ENCODE assay signal across 22 cellular contexts in the genomic region with DNA sequence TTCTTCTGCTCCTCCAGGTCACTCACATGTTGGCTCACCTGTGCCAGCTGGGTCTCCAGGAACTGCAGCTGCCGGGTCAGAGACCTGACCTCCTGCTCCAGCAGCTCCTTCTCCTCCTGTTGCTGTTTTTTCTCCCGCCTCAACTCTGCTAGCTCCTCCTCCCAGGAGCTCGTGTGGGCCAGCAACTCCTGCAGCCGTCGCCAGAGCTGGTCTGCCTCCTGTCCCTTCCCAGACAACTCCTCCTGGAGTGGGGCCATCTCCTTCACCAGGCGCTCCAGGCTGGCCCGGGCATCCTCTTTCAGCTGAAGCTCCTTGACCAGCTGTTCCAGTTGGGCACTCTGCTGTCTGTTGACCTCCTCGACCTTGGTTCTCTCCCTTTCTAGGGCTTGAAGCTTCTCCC. TPM values are rescaled to one million over a fixed set of nuclear protein-coding genes. Genes with fewer than 3 reads are reported as not detected.
DNase-seq lines count a peak whose midpoint lies in the region; ATAC-seq and TF ChIP-seq lines count a peak whose summit lies in the region.
"Had no signal": no experiment of that assay in that cellular context is flagged by ENCODE, and none has a peak within 500 bp of the region (broad histone marks: within the 10 kb centered on the region; RNA-seq: fewer than 3 reads in every experiment).

No MANE protein-coding gene starts in this region.

- DNase-seq in T-helper 1 cell (no peak), Caco-2 (no peak), left ventricle myocardium inferior (no peak), NCI-H2171 (lab: John Stamatoyannopoulos, UW) (no peak)
- no peak for DNase-seq in stimulated activated CD8-positive, alpha-beta memory T cell treated with anti-CD3 and anti-CD28 coated beads, Interleukin-4, amount 100 ng/mL, for 48 hours
- DNase-seq: 8988T; cerebellar nuclear complex; EL; foreskin melanocyte; mammary epithelial cell; NCI-H1105; NCI-H2081 treated with DMSO at 0.1 percent for 48 hours; NCI-H510A; ovary; SK-N-SH; stimulated activated naive CD4-positive, alpha-beta T cell had no signal

- H3K4me3 Mint-ChIP-seq in T-helper 1 cell treated with Interleukin-12 subunit alpha and Interleukin-12 subunit beta and Interleukin-4 antibody, amounts not matched to agents 30 μg/mL and 1 μg/mL, for 36 hours, result no peak overlapping the region
- H3K4me3 Mint-ChIP-seq in Caco-2 (ENCODE audit: unreplicated experiment), result no peak overlapping the region
- H3K4me3 Mint-ChIP-seq: B cell, type B pancreatic cell had no signal

- H3K4me1 ChIP-seq in Caco-2, result no peaks in the 10 kb centered on the region
- peaks cover 41% of the 10 kb centered on the region for H3K4me1 ChIP-seq in left ventricle myocardium inferior
- peaks cover 36 to 74% (median 38%) of the 10 kb centered on the region in 3 donors for H3K4me1 ChIP-seq in skeletal muscle tissue (ENCODE audit: control insufficient read depth in 3 of 3, insufficient read depth in 3 of 3, low read length in 3 of 3)
- peaks cover 0 to 52% (median 0%) of the 10 kb centered on the region in 3 donors for H3K4me1 ChIP-seq in gastroesophageal sphincter

- no peak for ATAC-seq in gastroesophageal sphincter

- peaks cover 83% of the 10 kb centered on the region for H3K4me1 Mint-ChIP-seq in T-helper 1 cell treated with Interleukin-12 subunit alpha and Interleukin-12 subunit beta and Interleukin-4 antibody, amounts not matched to agents 30 μg/mL and 1 μg/mL, for 36 hours (ENCODE audit: low read depth)
- no peaks in the 10 kb centered on the region for H3K4me1 Mint-ChIP-seq in Caco-2 (ENCODE audit: low read depth, unreplicated experiment)

- H3K9me3 Mint-ChIP-seq in T-helper 1 cell treated with Interleukin-12 subunit alpha and Interleukin-12 subunit beta and Interleukin-4 antibody, amounts not matched to agents 30 μg/mL and 1 μg/mL, for 36 hours, result no peaks in the 10 kb centered on the region
- no peaks in the 10 kb centered on the region for H3K9me3 Mint-ChIP-seq in Caco-2 (ENCODE audit: unreplicated experiment)
- H3K9me3 Mint-ChIP-seq: type B pancreatic cell had no signal

- TF ChIP-seq CTCF in Caco-2 (IDR thresholded peaks at IDR 0.05; ENCODE audit: insufficient read depth in 1 of 2, low read depth in 1 of 2, low read length in 1 of 2, severe bottlenecking in 1 of 2, unreplicated experiment in 1 of 2) (no peak), left ventricle myocardium inferior (IDR thresholded peaks at IDR 0.05; ENCODE audit: borderline replicate concordance) (no peak), gastroesophageal sphincter (IDR thresholded peaks at IDR 0.05) (no peak)

- CTCF ChIA-PET in Caco-2 (lab: Charles Lee), result interaction anchor here (0.5 kb wide), 1 partner anchor 122 kb away, joined by 6 read pairs; no protein-coding TSS in a partner anchor

- TF ChIP-seq EP300 in gastroesophageal sphincter (IDR thresholded peaks at IDR 0.05), result no peak

- TF ChIP-seq POLR2A in gastroesophageal sphincter (IDR thresholded peaks at IDR 0.05), result no peak

- peaks cover 3% of the 10 kb centered on the region; the same call in 1 of the 2 replicates for H3K36me3 ChIP-seq in Caco-2 (ENCODE audit: control insufficient read depth, insufficient read depth, low read length)
- H3K36me3 ChIP-seq in left ventricle myocardium inferior, result peaks cover 100% of the 10 kb centered on the region
- peaks cover 79 to 97% (median 96%) of the 10 kb centered on the region in 3 donors for H3K36me3 ChIP-seq in skeletal muscle tissue (ENCODE audit: control insufficient read depth in 3 of 3, insufficient read depth in 3 of 3, low read length in 3 of 3)
- peaks cover 0 to 98% of the 10 kb centered on the region in 2 donors for H3K36me3 ChIP-seq in gastroesophageal sphincter
- H3K36me3 ChIP-seq: ovary had no signal

- H3K9me3 ChIP-seq in Caco-2 (no peaks in the 10 kb centered on the region), left ventricle myocardium inferior (replicated peaks) (no peaks in the 10 kb centered on the region), skeletal muscle tissue (ENCODE audit: control insufficient read depth in 3 of 3, low read length in 3 of 3) (no peaks in the 10 kb centered on the region), gastroesophageal sphincter (no peaks in the 10 kb centered on the region)
- H3K9me3 ChIP-seq: ovary, SK-N-SH had no signal

- H3K27ac ChIP-seq in left ventricle myocardium inferior (replicated peaks) (peak overlapping the region; percentile 43), skeletal muscle tissue (ENCODE audit: low read depth, low read length) (peak overlapping the region; percentile 27), gastroesophageal sphincter (no peak overlapping the region)
- H3K27ac ChIP-seq: ovary had no signal

- H3K4me3 ChIP-seq in Caco-2 (ENCODE audit: low read depth, low read length) (no peak overlapping the region), left ventricle myocardium inferior (no peak overlapping the region), skeletal muscle tissue (ENCODE audit: low read length in 3 of 3) (no peak overlapping the region), gastroesophageal sphincter (no peak overlapping the region)
- H3K4me3 ChIP-seq: ovary had no signal

- peaks cover 78% of the 10 kb centered on the region for H3K36me3 Mint-ChIP-seq in T-helper 1 cell treated with Interleukin-12 subunit alpha and Interleukin-12 subunit beta and Interleukin-4 antibody, amounts not matched to agents 30 μg/mL and 1 μg/mL, for 36 hours (ENCODE audit: low read depth)
- peaks cover 25% of the 10 kb centered on the region for H3K36me3 Mint-ChIP-seq in Caco-2 (ENCODE audit: insufficient read depth, unreplicated experiment)

- 46 to 65% methylated on average over 6 to 8 of the region's 8 CpGs for WGBS in gastroesophageal sphincter (ENCODE audit: low coverage in 1 of 2), 2 donors

- intact Hi-C loops in Caco-2 (cut with micrococcal nuclease; ENCODE audit: unreplicated experiment) (no loop called here), left ventricle myocardium inferior (cut with micrococcal nuclease) (no loop called here)

- H3K9ac ChIP-seq in skeletal muscle tissue (ENCODE audit: low read depth in 1 of 3, low read length in 3 of 3), result peak overlapping the region in 2 of 3 donors; percentile 47 to 72
- H3K9ac ChIP-seq: SK-N-SH had no signal

- POLR2A ChIA-PET in Caco-2 (lab: Charles Lee), result no interaction called here

- H3K27me3 Mint-ChIP-seq in T-helper 1 cell treated with Interleukin-12 subunit alpha and Interleukin-12 subunit beta and Interleukin-4 antibody, amounts not matched to agents 30 μg/mL and 1 μg/mL, for 36 hours (ENCODE audit: low read depth), result no peaks in the 10 kb centered on the region
- H3K27me3 Mint-ChIP-seq in Caco-2 (ENCODE audit: insufficient read depth, unreplicated experiment), result no peaks in the 10 kb centered on the region
- H3K27me3 Mint-ChIP-seq: B cell, type B pancreatic cell had no signal

- H3K27ac Mint-ChIP-seq in T-helper 1 cell treated with Interleukin-12 subunit alpha and Interleukin-12 subunit beta and Interleukin-4 antibody, amounts not matched to agents 30 μg/mL and 1 μg/mL, for 36 hours, result peak overlapping the region; percentile 65
- peak overlapping the region; percentile 53 for H3K27ac Mint-ChIP-seq in Caco-2 (ENCODE audit: unreplicated experiment)
- H3K27ac Mint-ChIP-seq: B cell, type B pancreatic cell had no signal

- BruUV-seq in Caco-2 (replicated peaks; lab: Mats Ljungman, UMichigan), result no TSS peak

- H3K27me3 ChIP-seq in Caco-2 (replicated peaks; ENCODE audit: control insufficient read depth, insufficient read depth, low read length), result no peaks in the 10 kb centered on the region
- no peaks in the 10 kb centered on the region for H3K27me3 ChIP-seq in left ventricle myocardium inferior (ENCODE audit: low read depth)
- no peaks in the 10 kb centered on the region for H3K27me3 ChIP-seq in skeletal muscle tissue (ENCODE audit: control insufficient read depth in 3 of 3, insufficient read depth in 3 of 3, low read length in 3 of 3)
- no peaks in the 10 kb centered on the region for H3K27me3 ChIP-seq in gastroesophageal sphincter
- H3K27me3 ChIP-seq: ovary had no signal

RNA-seq across cellular contexts. Expression of gene CXCR6, which starts 24.5 kb away (rescaled TPM):
- total RNA-seq in Caco-2 (2022), result not detected in 2 replicates
- total RNA-seq in left ventricle myocardium inferior, result 0.33 TPM
- not detected for total RNA-seq in skeletal muscle tissue
- total RNA-seq in gastroesophageal sphincter, result 1 to 10 TPM in 1 of 4 donors, under 1 TPM in 2, not detected in 1; 0.54 to 3.5 (median 0.87) TPM
- total RNA-seq: B cell, LHCN-M2, mammary epithelial cell had no signal

RNA-seq across cellular contexts. Expression of gene FYCO1, which starts 27.9 kb away (rescaled TPM):
- total RNA-seq in Caco-2 (2022) (10.8 and 10.9 TPM in 2 replicates), left ventricle myocardium inferior (121 TPM), skeletal muscle tissue (16.7 TPM), gastroesophageal sphincter (100 to 1,000 TPM in 2 of 4 donors, 10 to 100 TPM in 2; 66.8 to 144 (median 97.3) TPM)

RNA-seq across cellular contexts. Expression of gene XCR1, which starts 59.6 kb away (rescaled TPM):
- total RNA-seq in Caco-2 (2022) (not detected in 2 replicates), left ventricle myocardium inferior (not detected), skeletal muscle tissue (not detected), gastroesophageal sphincter (under 1 TPM in 3 of 4 donors, not detected in 1; under 0.01 to 0.07 (median 0.04) TPM)
- total RNA-seq: B cell, mammary epithelial cell had no signal

Comparison
In these comparisons a context has a peak if more than half of its experiments do, and no peak if none do; other contexts are left out.
1. H3K27ac ChIP-seq: peak in left ventricle myocardium inferior (single experiment) and skeletal muscle tissue (single experiment); none in gastroesophageal sphincter (0 of 4).